In genomic region chr19:662962-663681, GRCh38 we compare ENCODE assay signal across 8 cellular contexts. TPM values are rescaled to one million over a fixed set of nuclear protein-coding genes. Genes with fewer than 3 reads are reported as not detected.
DNase-seq lines count a peak whose midpoint lies in the region; ATAC-seq and TF ChIP-seq lines count a peak whose summit lies in the region.

Gene RNF126 (minus strand): TSS chr19:663214. CDS start chr19:663121, 93 bp downstream.

- intact Hi-C loops in activated CD4-positive, alpha-beta T cell treated with anti-CD3 and anti-CD28 coated beads, Interleukin-2, amount 10 ng/mL, durations not matched to agents 24 days and 14 days (cut with micrococcal nuclease) = loop anchor here (1.0 kb wide), 5 partner anchors 17 to 134 kb away; partner anchors contain the start of genes BSG, POLRMT and PTBP1
- intact Hi-C loops in left colon (cut with DNase I, micrococcal nuclease) = no loop called here

- H3K36me3 Mint-ChIP-seq in activated CD4-positive, alpha-beta T cell treated with anti-CD3 and anti-CD28 coated beads, Interleukin-2, amount 10 ng/mL, durations not matched to agents 24 days and 14 days (ENCODE audit: low read depth) = peaks cover 15% of the 10 kb centered on the region

- peak within 1 kb of the TSS; percentile 93 for H3K27ac Mint-ChIP-seq in activated CD4-positive, alpha-beta T cell treated with anti-CD3 and anti-CD28 coated beads, Interleukin-2, amount 10 ng/mL, durations not matched to agents 24 days and 14 days

- H3K4me1 Mint-ChIP-seq in activated CD4-positive, alpha-beta T cell treated with anti-CD3 and anti-CD28 coated beads, Interleukin-2, amount 10 ng/mL, durations not matched to agents 24 days and 14 days = peaks cover 20% of the 10 kb centered on the region

- peak; percentile 59 for ATAC-seq in GM19035 (IDR thresholded peaks at IDR 0.05; ENCODE audit: unreplicated experiment)
- peak; percentile 56 for ATAC-seq in HG03439 (IDR thresholded peaks at IDR 0.05; ENCODE audit: unreplicated experiment)
- ATAC-seq in left colon = peak; percentile 65

- no peak for TF ChIP-seq CTCF in coronary artery (IDR thresholded peaks at IDR 0.05)

- peaks cover 2% of the 10 kb centered on the region for H3K27me3 Mint-ChIP-seq in activated CD4-positive, alpha-beta T cell treated with anti-CD3 and anti-CD28 coated beads, Interleukin-2, amount 10 ng/mL, durations not matched to agents 24 days and 14 days

- DNase-seq in AG08396 (ENCODE audit: low spot score) (peak; percentile 99), NCI-H524 treated with DMSO at 0.1 percent for 48 hours (lab: John Stamatoyannopoulos, UW) (peak; percentile 48), coronary artery (ENCODE audit: low spot score) (peak; percentile 94), left colon (peak; percentile 85 to 94)
- DNase-seq in activated CD4-positive, alpha-beta T cell treated with anti-CD3 and anti-CD28 coated beads, Interleukin-2, amount 10 ng/mL, durations not matched to agents 24 days and 14 days = peak; percentile 96
- peak; percentile 94 to 97 for DNase-seq in stimulated activated CD4-positive, alpha-beta T cell treated with anti-CD3 and anti-CD28 coated beads, Interleukin-1b, Interleukin-23, amount 100 ng/mL, for 4 hours (ENCODE audit: low read depth in 2 of 2)

- peak within 1 kb of the TSS; percentile 88 to 94 for H3K27ac ChIP-seq in coronary artery

- no peaks in the 10 kb centered on the region for H3K9me3 Mint-ChIP-seq in activated CD4-positive, alpha-beta T cell treated with anti-CD3 and anti-CD28 coated beads, Interleukin-2, amount 10 ng/mL, durations not matched to agents 24 days and 14 days

- peak within 1 kb of the TSS; percentile 94 for H3K4me3 Mint-ChIP-seq in activated CD4-positive, alpha-beta T cell treated with anti-CD3 and anti-CD28 coated beads, Interleukin-2, amount 10 ng/mL, durations not matched to agents 24 days and 14 days

- peak within 1 kb of the TSS; percentile 90 for H3K4me3 ChIP-seq in coronary artery

RNA-seq across cellular contexts. Expression of gene RNF126, which starts in this region (rescaled TPM):
- 109 and 110 TPM in 2 replicates for total RNA-seq in activated CD4-positive, alpha-beta T cell treated with anti-CD3 and anti-CD28 coated beads, Interleukin-2, amount 10 ng/mL, durations not matched to agents 24 days and 14 days
- total RNA-seq in left colon = 10 to 100 TPM; 60.1 to 73.1 TPM

Comparison
In these comparisons a context has a peak if more than half of its experiments do, and no peak if none do; other contexts are left out.
1. Peak in every context shown above with its lines: DNase-seq, ATAC-seq, H3K4me3 ChIP-seq and H3K27ac ChIP-seq.
2. DNase-seq: peak in every context shown above with its lines; median percentile 99 in AG08396; 96 in activated CD4-positive, alpha-beta T cell treated with anti-CD3 and anti-CD28 coated beads, Interleukin-2, amount 10 ng/mL, durations not matched to agents 24 days and 14 days; 96 in stimulated activated CD4-positive, alpha-beta T cell treated with anti-CD3 and anti-CD28 coated beads, Interleukin-1b, Interleukin-23, amount 100 ng/mL, for 4 hours; 94 in coronary artery; 90 in left colon; 48 in NCI-H524 treated with DMSO at 0.1 percent for 48 hours.